22 cellular contexts compared by ENCODE assay signal in genomic region chr1:6907201-6907600, GRCh38.
"Had no signal": no experiment of that assay in that cellular context is flagged by ENCODE, and none has a peak within 500 bp of the region (broad histone marks: within the 10 kb centered on the region; RNA-seq: fewer than 3 reads in every experiment).

No MANE protein-coding gene starts in this region.

- H3K4me3 Mint-ChIP-seq: activated B cell treated with CpG ODN at 0.5 μM for 24 hours; activated CD4-positive, alpha-beta memory T cell treated with anti-CD3 and anti-CD28 coated beads for 36 hours; activated naive CD8-positive, alpha-beta T cell treated with anti-CD3 and anti-CD28 coated beads, Interleukin-2, amount 10 ng/mL, durations not matched to agents 7 days and 5 days; activated T-cell treated with anti-CD3 and anti-CD28 coated beads, Interleukin-2, amount 50 U/mL, for 24 hours; memory B cell; naive thymus-derived CD4-positive, alpha-beta T cell; T-helper 2 cell treated with Interferon-gamma antibody and Interleukin-4, amounts not matched to agents 5 μg/mL and 100 μg/mL, for 36 hours had no signal

- H3K27ac ChIP-seq: brain microvascular endothelial cell, dorsolateral prefrontal cortex, left ventricle myocardium inferior, tibial nerve had no signal

- H3K9me3 Mint-ChIP-seq: activated B cell treated with CpG ODN at 0.5 μM for 24 hours; activated CD4-positive, alpha-beta memory T cell treated with anti-CD3 and anti-CD28 coated beads for 36 hours; activated T-helper 2 cell treated with anti-CD3 and anti-CD28 coated beads, Interferon-gamma antibody, Interleukin-2, Interleukin-4, amounts not matched to agents 10 μg/mL and 5 μg/mL and 100 μg/mL, durations not matched to agents 14 hours and 24 hours and 36 hours; memory B cell; T-helper 2 cell treated with Interferon-gamma antibody and Interleukin-4, amounts not matched to agents 5 μg/mL and 100 μg/mL, for 36 hours had no signal

- H3K27ac Mint-ChIP-seq: activated B cell treated with CpG ODN at 0.5 μM for 24 hours; activated CD4-positive, alpha-beta memory T cell treated with anti-CD3 and anti-CD28 coated beads for 36 hours; activated naive CD8-positive, alpha-beta T cell treated with anti-CD3 and anti-CD28 coated beads, Interleukin-2, amount 10 ng/mL, durations not matched to agents 7 days and 5 days; activated T-cell treated with anti-CD3 and anti-CD28 coated beads, Interleukin-2, amount 50 U/mL, for 24 hours; activated T-helper 2 cell treated with anti-CD3 and anti-CD28 coated beads, Interferon-gamma antibody, Interleukin-2, Interleukin-4, amounts not matched to agents 10 μg/mL and 5 μg/mL and 100 μg/mL, durations not matched to agents 14 hours and 24 hours and 36 hours; memory B cell; T-helper 2 cell treated with Interferon-gamma antibody and Interleukin-4, amounts not matched to agents 5 μg/mL and 100 μg/mL, for 36 hours had no signal

- ATAC-seq: naive thymus-derived CD4-positive, alpha-beta T cell; stimulated activated naive CD8-positive, alpha-beta T cell treated with anti-CD3 and anti-CD28 coated beads, Interleukin-15, Interleukin-2, amounts not matched to agents 100 U/mL and 50 U/mL, for 24 hours had no signal

- FAIRE-seq: colon, urothelium cell line had no signal

- H3K4me3 ChIP-seq: dorsolateral prefrontal cortex, left ventricle myocardium inferior, tibial nerve had no signal

- H3K27me3 ChIP-seq: brain microvascular endothelial cell, dorsolateral prefrontal cortex had no signal

- DNase-seq: activated B cell treated with CpG ODN at 0.5 μM for 24 hours; activated CD4-positive, alpha-beta memory T cell treated with anti-CD3 and anti-CD28 coated beads for 36 hours; activated CD4-positive, alpha-beta T cell treated with anti-CD3 and anti-CD28 coated beads for 4 hours; activated naive CD4-positive, alpha-beta T cell treated with Interleukin-2 at 50 U/mL for 16 hours; activated naive CD8-positive, alpha-beta T cell treated with anti-CD3 and anti-CD28 coated beads, Interleukin-2, amount 10 ng/mL, durations not matched to agents 7 days and 5 days; activated T-cell treated with anti-CD3 and anti-CD28 coated beads, Interleukin-2, amount 50 U/mL, for 24 hours; brain microvascular endothelial cell; central memory CD4-positive, alpha-beta T cell; dorsolateral prefrontal cortex; foreskin melanocyte; left ventricle myocardium inferior; naive thymus-derived CD4-positive, alpha-beta T cell; retina; stimulated activated CD4-positive, alpha-beta T cell treated with anti-CD3 and anti-CD28 coated beads, Interleukin-2, amount 100 ng/mL, for 24 hours; stimulated activated naive CD8-positive, alpha-beta T cell treated with anti-CD3 and anti-CD28 coated beads, Interleukin-15, Interleukin-2, amounts not matched to agents 100 U/mL and 50 U/mL, for 24 hours; substantia nigra had no signal

- H3K4me1 Mint-ChIP-seq: activated B cell treated with CpG ODN at 0.5 μM for 24 hours, memory B cell had no signal

- H3K9me3 ChIP-seq: left ventricle myocardium inferior, tibial nerve had no signal

- H3K36me3 Mint-ChIP-seq: activated CD4-positive, alpha-beta memory T cell treated with anti-CD3 and anti-CD28 coated beads for 36 hours; memory B cell; naive thymus-derived CD4-positive, alpha-beta T cell had no signal

- H3K36me3 ChIP-seq: brain microvascular endothelial cell, left ventricle myocardium inferior, tibial nerve had no signal
